20 cellular contexts compared by ENCODE assay signal in the genomic region with DNA sequence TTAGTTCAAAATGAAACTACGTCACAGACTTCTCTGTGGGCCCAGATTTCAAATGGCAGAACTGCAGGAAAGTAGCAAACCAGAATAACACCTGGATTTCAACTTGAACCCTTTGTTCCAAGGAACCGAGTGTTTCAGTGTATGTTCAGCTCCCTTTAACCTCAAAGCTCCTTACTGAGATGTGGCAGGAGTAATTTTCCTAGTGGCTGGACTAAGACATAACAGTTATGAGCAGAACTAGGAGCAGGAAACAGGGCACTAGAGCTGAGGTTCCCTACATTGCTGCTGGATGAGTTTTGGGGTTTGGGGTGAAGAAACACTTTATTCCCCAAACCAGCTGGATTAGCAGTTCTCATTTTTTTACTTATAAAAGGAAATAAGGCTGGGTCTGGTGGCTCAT.
"Had no signal": no experiment of that assay in that cellular context is flagged by ENCODE, and none has a peak within 500 bp of the region (broad histone marks: within the 10 kb centered on the region; RNA-seq: fewer than 3 reads in every experiment).

No MANE protein-coding gene starts in this region.

- H3K4me1 ChIP-seq: esophagus muscularis mucosa, foreskin keratinocyte, left ventricle myocardium inferior, right atrium auricular region, upper lobe of right lung had no signal

- H3K36me3 ChIP-seq: cardiac muscle cell, right atrium auricular region, upper lobe of right lung, WERI-Rb-1 had no signal

- DNase-seq: activated CD4-positive, alpha-beta T cell treated with anti-CD3 and anti-CD28 coated beads, Interleukin-2, amount 50 U/mL, for 48 hours; activated CD8-positive, alpha-beta memory T cell treated with anti-CD3 and anti-CD28 coated beads, Interleukin-2, amount 10 ng/mL, durations not matched to agents 7 days and 5 days; activated naive CD4-positive, alpha-beta T cell treated with anti-CD3 and anti-CD28 coated beads, Interleukin-2, amount 50 U/mL, for 16 hours; activated T-cell treated with anti-CD3 and anti-CD28 coated beads, Interleukin-2, amount 50 U/mL, for 24 hours; foreskin keratinocyte; left ventricle myocardium inferior; mucosa of descending colon; naive thymus-derived CD4-positive, alpha-beta T cell; posterior cingulate gyrus; stimulated activated CD4-positive, alpha-beta T cell treated with anti-CD3 and anti-CD28 coated beads, Interleukin-4, amount 100 ng/mL, for 24 hours; stimulated activated CD8-positive, alpha-beta memory T cell treated with anti-CD3 and anti-CD28 coated beads, Interleukin-4, amount 100 ng/mL, for 48 hours; stimulated activated naive CD4-positive, alpha-beta T cell treated with Interleukin-2 at 50 U/mL for 16 hours; substantia nigra; upper lobe of right lung; WERI-Rb-1 had no signal

- H3K4me3 ChIP-seq: cardiac muscle cell, esophagus muscularis mucosa, left ventricle myocardium inferior, mucosa of descending colon, right atrium auricular region, skin epidermis, upper lobe of right lung had no signal

- H3K4me3 Mint-ChIP-seq: activated CD8-positive, alpha-beta memory T cell treated with anti-CD3 and anti-CD28 coated beads, Interleukin-2, amount 10 ng/mL, durations not matched to agents 7 days and 5 days; activated T-cell treated with anti-CD3 and anti-CD28 coated beads, Interleukin-2, amount 50 U/mL, for 24 hours; naive thymus-derived CD4-positive, alpha-beta T cell had no signal

- ATAC-seq: activated CD8-positive, alpha-beta memory T cell treated with anti-CD3 and anti-CD28 coated beads, Interleukin-2, amount 10 ng/mL, durations not matched to agents 7 days and 5 days; foreskin keratinocyte; mucosa of descending colon; naive thymus-derived CD4-positive, alpha-beta T cell; upper lobe of right lung had no signal

- H3K27me3 Mint-ChIP-seq: activated CD8-positive, alpha-beta memory T cell treated with anti-CD3 and anti-CD28 coated beads, Interleukin-2, amount 10 ng/mL, durations not matched to agents 7 days and 5 days; activated T-cell treated with anti-CD3 and anti-CD28 coated beads, Interleukin-2, amount 50 U/mL, for 24 hours; naive thymus-derived CD4-positive, alpha-beta T cell had no signal

- H3K27ac ChIP-seq: cardiac muscle cell, esophagus muscularis mucosa, foreskin keratinocyte, left ventricle myocardium inferior, neutrophil, right atrium auricular region, skin epidermis, upper lobe of right lung, WERI-Rb-1 had no signal

- H3K4me1 Mint-ChIP-seq: activated CD8-positive, alpha-beta memory T cell treated with anti-CD3 and anti-CD28 coated beads, Interleukin-2, amount 10 ng/mL, durations not matched to agents 7 days and 5 days had no signal

- H3K27me3 ChIP-seq: cardiac muscle cell, esophagus muscularis mucosa, foreskin keratinocyte, neutrophil, right atrium auricular region, upper lobe of right lung had no signal

- H3K9me3 Mint-ChIP-seq: activated T-cell treated with anti-CD3 and anti-CD28 coated beads, Interleukin-2, amount 50 U/mL, for 24 hours; naive thymus-derived CD4-positive, alpha-beta T cell had no signal

- H3K9me3 ChIP-seq: esophagus muscularis mucosa, left ventricle myocardium inferior, mucosa of descending colon, neutrophil, right atrium auricular region, upper lobe of right lung had no signal

- H3K27ac Mint-ChIP-seq: activated CD8-positive, alpha-beta memory T cell treated with anti-CD3 and anti-CD28 coated beads, Interleukin-2, amount 10 ng/mL, durations not matched to agents 7 days and 5 days; activated T-cell treated with anti-CD3 and anti-CD28 coated beads, Interleukin-2, amount 50 U/mL, for 24 hours; naive thymus-derived CD4-positive, alpha-beta T cell had no signal
